ENCODE assay signal across 16 cellular contexts in the genomic region with DNA sequence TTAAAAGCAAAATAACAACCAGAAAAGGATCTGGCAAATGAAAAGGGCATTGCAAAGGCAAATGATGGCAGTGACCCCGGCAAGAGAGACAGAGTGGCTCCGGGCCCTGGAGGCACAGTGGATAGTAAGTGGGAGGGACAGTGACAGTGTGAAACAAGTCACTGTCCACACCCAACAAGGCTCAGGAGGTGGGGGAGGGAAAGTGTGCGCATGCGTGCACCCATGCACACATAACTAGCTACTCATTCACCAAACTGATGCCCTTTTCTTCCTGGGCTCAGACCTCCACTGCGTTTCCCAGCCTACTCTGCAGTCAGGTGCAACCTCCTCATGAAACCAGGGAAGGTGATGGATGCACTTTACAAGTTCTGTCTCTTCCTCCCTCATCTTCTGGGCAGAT.
A peak's percentile ranks its signal among the peaks of the same experiment; 100 is the strongest.
DNase-seq lines count a peak whose midpoint lies in the region; ATAC-seq, FAIRE-seq and TF ChIP-seq lines count a peak whose summit lies in the region.
"Had no signal": no experiment of that assay in that cellular context is flagged by ENCODE, and none has a peak within 500 bp of the region (broad histone marks: within the 10 kb centered on the region; RNA-seq: fewer than 3 reads in every experiment).

No MANE protein-coding gene starts in this region.

- H3K4me1 ChIP-seq in H1 (replicated peaks in 1 of 4; ENCODE audit: control insufficient read depth in 3 of 4, insufficient read depth in 4 of 4, low read length in 3 of 4) (peaks cover 0 to 8% (median 0%) of the 10 kb centered on the region in 4 experiments; a peak in 3 of 7 replicates), trophoblast cell (ENCODE audit: control insufficient read depth in 1 of 2, insufficient read depth in 2 of 2, low read length in 2 of 2) (peaks cover 0 to 2% of the 10 kb centered on the region in 2 experiments)

- no peak for TF ChIP-seq RAD21 in H1 (IDR thresholded peaks at IDR 0.05 in 1 of 2, conservative IDR thresholded peaks at IDR 0.05 in 1 of 2; ENCODE audit: low read depth in 2 of 2, low read length in 2 of 2)

- no peak for FAIRE-seq in H1 (lab: Jason Lieb, UNC)
- FAIRE-seq: GM12892, GM19239 had no signal

- TF ChIP-seq EP300 in H1 (IDR thresholded peaks at IDR 0.05; ENCODE audit: borderline replicate concordance in 1 of 2, low read depth in 2 of 2, low read length in 2 of 2): no peak

- H3K9ac ChIP-seq in H1 (replicated peaks in 1 of 4; ENCODE audit: extremely low read depth in 1 of 4, low read depth in 3 of 4, low read length in 3 of 4) (no peak overlapping the region), trophoblast cell (ENCODE audit: low read length) (no peak overlapping the region)

- H2BK120ac ChIP-seq in H1 (replicated peaks; ENCODE audit: low read depth, low read length) (no peak overlapping the region), trophoblast cell (ENCODE audit: insufficient read depth, low read length, poor library complexity) (no peak overlapping the region)

- POLR2A ChIA-PET in H1 (lab: Charles Lee; ENCODE audit: partially characterized antibody): no interaction called here

- H4K12ac ChIP-seq in trophoblast cell (ENCODE audit: low read depth, low read length): no peak overlapping the region

- peak; percentile 38 for DNase-seq in activated effector memory CD4-positive, alpha-beta T cell treated with anti-CD3 and anti-CD28 coated beads, Interleukin-2, amount 50 U/mL, for 16 hours
- no peak for DNase-seq in activated effector memory CD4-positive, alpha-beta T cell treated with Interleukin-2 at 50 U/mL for 16 hours
- DNase-seq in H1 (ENCODE audit: low read depth in 1 of 2, low spot score in 2 of 2) (no peak), trophoblast cell (no peak), Right ventricle myocardium superior (no peak)
- DNase-seq in stimulated activated naive CD8-positive, alpha-beta T cell treated with anti-CD3 and anti-CD28 coated beads, Interleukin-15, Interleukin-2, amounts not matched to agents 100 U/mL and 50 U/mL, for 24 hours: no peak
- no peak for DNase-seq in central memory CD4-positive, alpha-beta T cell
- DNase-seq: CD8-positive, alpha-beta T cell; COR-L47; DND-41; GDM1 had no signal

- no peak overlapping the region for H3K56ac ChIP-seq in H1 (replicated peaks; ENCODE audit: insufficient read length, low read depth, low read length)

- TF ChIP-seq CTCF in H1 (IDR thresholded peaks at IDR 0.05; ENCODE audit: control extremely low read depth in 1 of 3, insufficient read depth in 1 of 3, low read depth in 1 of 3, low read length in 3 of 3): no peak

- H2BK15ac ChIP-seq in H1 (ENCODE audit: low read length): no peak overlapping the region

- H3K14ac ChIP-seq in H1 (ENCODE audit: insufficient read length) (no peak overlapping the region), trophoblast cell (ENCODE audit: low read length) (no peak overlapping the region)

- no peaks in the 10 kb centered on the region; the same call in 1 of the 2 replicates for H3K23me2 ChIP-seq in H1 (ENCODE audit: low read depth, low read length)

- H2BK12ac ChIP-seq in H1 (ENCODE audit: low read depth, low read length) (peak overlapping the region; percentile 14; the same call in 1 of the 2 replicates), trophoblast cell (ENCODE audit: low read length) (no peak overlapping the region)

- no peak overlapping the region for H4K8ac ChIP-seq in H1 (ENCODE audit: extremely low read depth, insufficient read depth, low read length)
- no peak overlapping the region for H4K8ac ChIP-seq in trophoblast cell (ENCODE audit: low read depth, low read length)

- no peak overlapping the region for H3K23ac ChIP-seq in H1 (ENCODE audit: insufficient read length)
- H3K23ac ChIP-seq in trophoblast cell (ENCODE audit: low read length): no peak overlapping the region

- H3K79me2 ChIP-seq in H1 (ENCODE audit: control insufficient read depth in 1 of 2, insufficient read depth in 2 of 2, low read length in 2 of 2) (peaks cover 0 to 18% of the 10 kb centered on the region in 2 experiments; a peak in 2 of 4 replicates), trophoblast cell (ENCODE audit: control insufficient read depth, insufficient read depth, low read length, poor library complexity) (no peaks in the 10 kb centered on the region)

- H3K27ac ChIP-seq in H1 (ENCODE audit: low read depth, low read length) (no peak overlapping the region), trophoblast cell (ENCODE audit: low read depth, low read length) (no peak overlapping the region)
- H3K27ac ChIP-seq: 22Rv1 had no signal

- 74% methylated on average over 5 of the region's 5 CpGs; no CpG with 5 or more reads in 1 of the 2 experiments for WGBS in H1 (ENCODE audit: extremely low coverage in 1 of 2, insufficient coverage in 1 of 2, insufficient read length in 1 of 2, insufficient replicate concordance in 2 of 2, low coverage in 1 of 2, low lambda C conversion rate in 2 of 2, missing lambda C conversion rate in 1 of 2), 2 experiments
- WGBS in trophoblast cell (ENCODE audit: extremely low coverage, insufficient coverage, insufficient read length): no CpG with 5 or more reads among the region's 5 CpGs

- H4K91ac ChIP-seq in H1 (replicated peaks; ENCODE audit: insufficient read length, low read length) (no peak overlapping the region), trophoblast cell (ENCODE audit: low read depth, low read length) (no peak overlapping the region)

- H3K4me3 ChIP-seq in H1 (ENCODE audit: extremely low read depth in 1 of 4, insufficient read depth in 2 of 4, low read depth in 3 of 4, low read length in 4 of 4): no peak overlapping the region
- peak overlapping the region; percentile 27 for H3K4me3 ChIP-seq in trophoblast cell (ENCODE audit: low read depth, low read length)

- H2BK20ac ChIP-seq in H1 (ENCODE audit: low read length): no peak overlapping the region

- H3K27me3 ChIP-seq in H1 (replicated peaks in 1 of 4; ENCODE audit: control insufficient read depth in 3 of 4, extremely low read depth in 1 of 4, insufficient read depth in 3 of 4, low read length in 3 of 4) (no peaks in the 10 kb centered on the region), trophoblast cell (ENCODE audit: insufficient read depth, low read length) (no peaks in the 10 kb centered on the region)

- no peak for ATAC-seq in stimulated activated naive CD8-positive, alpha-beta T cell treated with anti-CD3 and anti-CD28 coated beads, Interleukin-15, Interleukin-2, amounts not matched to agents 100 U/mL and 50 U/mL, for 24 hours
- ATAC-seq in HG02798 (IDR thresholded peaks at IDR 0.05; ENCODE audit: poor library complexity, unreplicated experiment) (no peak), Right ventricle myocardium superior (ENCODE audit: poor library complexity) (no peak)
- ATAC-seq: CD8-positive, alpha-beta T cell; HCT116 had no signal

- H2AK5ac ChIP-seq in H1 (ENCODE audit: low read depth, low read length) (no peak overlapping the region), trophoblast cell (ENCODE audit: low read length) (no peak overlapping the region)

- H4K20me1 ChIP-seq in H1 (replicated peaks in 1 of 2; ENCODE audit: control insufficient read depth in 1 of 2, insufficient read depth in 2 of 2, low read length in 2 of 2): peaks cover 0 to 14% of the 10 kb centered on the region in 2 experiments

- intact Hi-C loops in Right ventricle myocardium superior (cut with DNase I): no loop called here

- H3K4me2 ChIP-seq in H1 (ENCODE audit: insufficient read depth in 1 of 2, low read depth in 2 of 2, low read length in 2 of 2): no peak overlapping the region
- no peak overlapping the region for H3K4me2 ChIP-seq in trophoblast cell (ENCODE audit: low read length)

- CTCF ChIA-PET in H1 (lab: Charles Lee; ENCODE audit: partially characterized antibody): interaction anchor here (0.8 kb wide), 1 partner anchor 280 kb away, joined by 3 read pairs; no protein-coding TSS in a partner anchor

- H3K9me3 ChIP-seq in H1 (ENCODE audit: insufficient read depth in 2 of 2, low read depth in 1 of 2, low read length in 1 of 2): no peaks in the 10 kb centered on the region
- H3K9me3 ChIP-seq in trophoblast cell (ENCODE audit: insufficient read depth, low read depth, low read length): no peaks in the 10 kb centered on the region

- peaks cover 13% of the 10 kb centered on the region; the same call in 1 of the 2 replicates for H3K79me1 ChIP-seq in H1 (ENCODE audit: low read depth, low read length)
- H3K79me1 ChIP-seq in trophoblast cell (ENCODE audit: low read length): no peaks in the 10 kb centered on the region

- H3K4ac ChIP-seq in H1 (replicated peaks; ENCODE audit: insufficient read length, low read depth, low read length) (no peak overlapping the region), trophoblast cell (ENCODE audit: low read depth, low read length) (no peak overlapping the region)

- H3K36me3 ChIP-seq in H1 (ENCODE audit: control insufficient read depth in 2 of 4, insufficient read depth in 4 of 4, low read length in 3 of 4): peaks cover 0 to 4% (median 0%) of the 10 kb centered on the region in 4 experiments; a peak in 1 of 8 replicates
- H3K36me3 ChIP-seq in trophoblast cell (ENCODE audit: control insufficient read depth in 1 of 2, insufficient read depth in 2 of 2, low read length in 2 of 2): peaks cover 11 to 13% of the 10 kb centered on the region in 2 experiments

- H2BK5ac ChIP-seq in H1 (ENCODE audit: low read depth, low read length): no peak overlapping the region
- no peak overlapping the region for H2BK5ac ChIP-seq in trophoblast cell (ENCODE audit: low read depth, low read length, poor library complexity)

- H4K5ac ChIP-seq in H1 (ENCODE audit: insufficient read length, low read depth, low read length): no peak overlapping the region

- TF ChIP-seq POLR2A in H1 (IDR thresholded peaks at IDR 0.05; ENCODE audit: control extremely low read depth in 1 of 2, low read depth in 2 of 2, low read length in 2 of 2): no peak

- no peak overlapping the region for H3K18ac ChIP-seq in H1 (ENCODE audit: extremely low read depth, low read length)
- no peak overlapping the region for H3K18ac ChIP-seq in trophoblast cell (ENCODE audit: low read length)

- H2AFZ ChIP-seq in H1 (ENCODE audit: low read length) (no peak overlapping the region), trophoblast cell (ENCODE audit: insufficient read depth, low read length, poor library complexity) (no peak overlapping the region)

TF ChIP-seq in H1, 55 proteins besides CTCF, POLR2A, EP300 and RAD21:
- TF ChIP-seq CBX8 (IDR thresholded peaks at IDR 0.05; ENCODE audit: borderline replicate concordance, low read depth, low read length) (no peak), RNF2 (IDR thresholded peaks at IDR 0.05; ENCODE audit: borderline replicate concordance, low read depth, low read length, missing control alignments, poor library complexity, severe bottlenecking) (no peak), SIX5 (IDR thresholded peaks at IDR 0.05; ENCODE audit: low read depth, low read length) (no peak), EZH2 (IDR thresholded peaks at IDR 0.05; ENCODE audit: low read depth, low read length, severe bottlenecking) (no peak), CHD2 (IDR thresholded peaks at IDR 0.05; ENCODE audit: low read length) (no peak), JUND (IDR thresholded peaks at IDR 0.05; ENCODE audit: low read length) (no peak)
